In the genomic region with DNA sequence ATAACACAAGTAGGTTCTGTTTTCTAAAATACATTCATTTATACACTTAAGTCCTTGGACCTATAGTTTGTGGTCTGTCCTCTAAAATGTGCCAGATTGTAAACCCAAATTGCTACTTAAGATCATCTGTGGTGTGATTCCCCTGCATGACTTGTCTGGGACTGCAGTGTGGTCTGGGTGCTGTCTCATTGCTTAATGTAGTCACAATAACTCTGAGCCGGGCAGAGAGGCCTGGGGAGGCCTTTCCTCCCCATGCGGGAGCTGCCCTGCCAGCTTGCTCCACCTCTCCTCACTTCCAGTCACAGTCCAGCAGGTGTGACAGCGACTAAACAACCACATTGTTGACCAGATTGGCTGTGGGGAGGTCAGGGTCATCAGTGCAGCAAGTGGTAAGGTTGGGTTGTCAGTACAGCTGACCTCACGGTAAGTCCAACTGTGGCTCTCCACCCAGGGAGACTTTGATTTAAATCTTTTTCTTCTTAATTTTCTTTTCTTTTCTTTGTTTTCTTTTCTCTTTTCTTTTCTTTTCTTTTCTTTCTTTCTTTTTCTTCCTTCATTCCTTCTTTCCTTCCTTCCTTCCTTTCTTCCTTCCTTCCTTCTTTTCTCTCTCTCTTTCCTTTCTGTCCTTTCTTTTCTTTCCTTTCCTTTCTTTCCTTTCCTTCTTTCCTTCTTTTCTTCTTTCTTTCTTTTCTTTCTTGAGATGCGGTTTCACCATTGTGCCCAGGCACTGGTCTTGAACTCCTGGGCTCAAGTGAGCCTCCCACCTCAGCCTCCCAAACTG, we compare ENCODE assay signal across 39 cellular contexts. TPM values are rescaled to one million over a fixed set of nuclear protein-coding genes. Genes with fewer than 3 reads are reported as not detected.
DNase-seq lines count a peak whose midpoint lies in the region; ATAC-seq and TF ChIP-seq lines count a peak whose summit lies in the region.
"Had no signal": no experiment of that assay in that cellular context is flagged by ENCODE, and none has a peak within 500 bp of the region (broad histone marks: within the 10 kb centered on the region; RNA-seq: fewer than 3 reads in every experiment).

No MANE protein-coding gene starts in this region.

- DNase-seq in A673 (ENCODE audit: low spot score) (no peak), osteocyte (ENCODE audit: extremely low spot score, unreplicated experiment) (peak; percentile 40), NCI-H446 treated with DMSO at 0.1 percent for 48 hours (lab: John Stamatoyannopoulos, UW) (no peak), iPS-NIHi11 (ENCODE audit: low spot score) (no peak)
- DNase-seq in T-helper 2 cell treated with Interferon-gamma antibody and Interleukin-4, amounts not matched to agents 5 μg/mL and 100 μg/mL, for 36 hours (ENCODE audit: low spot score): no peak
- DNase-seq: ACHN; activated CD4-positive, alpha-beta T cell treated with anti-CD3 and anti-CD28 coated beads for 1 hour; activated CD8-positive, alpha-beta memory T cell treated with anti-CD3 and anti-CD28 coated beads for 24 hours; activated gamma-delta T cell treated with Interleukin-2 at 50 U/mL for 16 hours; activated naive CD8-positive, alpha-beta T cell treated with anti-CD3 and anti-CD28 coated beads, Interleukin-2, amount 10 ng/mL, durations not matched to agents 7 days and 5 days; activated T-cell treated with anti-CD3 and anti-CD28 coated beads for 4 hours; CD4-positive, alpha-beta memory T cell; DMS 273 treated with DMSO at 0.1 percent for 48 hours; gastrocnemius medialis; HCEC 1CT; hippocampal formation; immature natural killer cell; left cardiac atrium; mammary epithelial cell; NCI-H1417 treated with DMSO at 0.1 percent for 48 hours; NCI-H2081 treated with DMSO at 0.1 percent for 48 hours; NCI-H2227 treated with DMSO at 0.1 percent for 48 hours; NCI-H526 treated with DMSO at 0.1 percent for 48 hours; Right ventricle myocardium superior; stimulated activated naive CD4-positive, alpha-beta T cell treated with Interleukin-2 at 50 U/mL for 16 hours had no signal

- CTCF ChIA-PET in A673 (lab: Charles Lee): no interaction called here

- H3K4me1 Mint-ChIP-seq in T-helper 2 cell treated with Interferon-gamma antibody and Interleukin-4, amounts not matched to agents 5 μg/mL and 100 μg/mL, for 36 hours (ENCODE audit: low read depth): no peaks in the 10 kb centered on the region
- H3K4me1 Mint-ChIP-seq in osteocyte (ENCODE audit: unreplicated experiment): no peaks in the 10 kb centered on the region
- H3K4me1 Mint-ChIP-seq: activated naive CD8-positive, alpha-beta T cell treated with anti-CD3 and anti-CD28 coated beads, Interleukin-2, amount 10 ng/mL, durations not matched to agents 7 days and 5 days; B cell; CD4-positive, alpha-beta memory T cell; immature natural killer cell had no signal

- H3K27me3 Mint-ChIP-seq in T-helper 2 cell treated with Interferon-gamma antibody and Interleukin-4, amounts not matched to agents 5 μg/mL and 100 μg/mL, for 36 hours (ENCODE audit: low read depth): no peaks in the 10 kb centered on the region
- H3K27me3 Mint-ChIP-seq in osteocyte (ENCODE audit: unreplicated experiment): no peaks in the 10 kb centered on the region
- H3K27me3 Mint-ChIP-seq: activated naive CD8-positive, alpha-beta T cell treated with anti-CD3 and anti-CD28 coated beads, Interleukin-2, amount 10 ng/mL, durations not matched to agents 7 days and 5 days; B cell; CD4-positive, alpha-beta memory T cell; natural killer cell treated with Interleukin-12 subunit alpha and Interleukin-12 subunit beta and Interleukin-15 and Interleukin-18, amount 100 ng/mL, for 72 hours had no signal

- H3K9me3 Mint-ChIP-seq in T-helper 2 cell treated with Interferon-gamma antibody and Interleukin-4, amounts not matched to agents 5 μg/mL and 100 μg/mL, for 36 hours: peaks cover 13% of the 10 kb centered on the region
- H3K9me3 Mint-ChIP-seq in osteocyte (ENCODE audit: unreplicated experiment): peaks cover 44% of the 10 kb centered on the region

- H3K4me3 Mint-ChIP-seq in T-helper 2 cell treated with Interferon-gamma antibody and Interleukin-4, amounts not matched to agents 5 μg/mL and 100 μg/mL, for 36 hours: no peak overlapping the region
- H3K4me3 Mint-ChIP-seq in osteocyte (ENCODE audit: unreplicated experiment): no peak overlapping the region
- H3K4me3 Mint-ChIP-seq: activated naive CD8-positive, alpha-beta T cell treated with anti-CD3 and anti-CD28 coated beads, Interleukin-2, amount 10 ng/mL, durations not matched to agents 7 days and 5 days; B cell; CD4-positive, alpha-beta memory T cell; immature natural killer cell; natural killer cell treated with Interleukin-12 subunit alpha and Interleukin-12 subunit beta and Interleukin-15 and Interleukin-18, amount 100 ng/mL, for 72 hours had no signal

- H3K27ac ChIP-seq in A673 (ENCODE audit: low read depth, low read length, poor library complexity, severe bottlenecking): peak overlapping the region; percentile 67
- H3K27ac ChIP-seq: gastrocnemius medialis, HL-60 had no signal

- H3K4me1 ChIP-seq in A673 (ENCODE audit: insufficient read depth, low read length, poor library complexity, severe bottlenecking): peaks cover 8% of the 10 kb centered on the region
- H3K4me1 ChIP-seq: gastrocnemius medialis had no signal

- BruUV-seq in A673 (replicated peaks; lab: Mats Ljungman, UMichigan): no TSS peak

- H3K27ac Mint-ChIP-seq in T-helper 2 cell treated with Interferon-gamma antibody and Interleukin-4, amounts not matched to agents 5 μg/mL and 100 μg/mL, for 36 hours: peak overlapping the region; percentile 26
- no peak overlapping the region for H3K27ac Mint-ChIP-seq in osteocyte (ENCODE audit: unreplicated experiment)
- H3K27ac Mint-ChIP-seq: activated naive CD8-positive, alpha-beta T cell treated with anti-CD3 and anti-CD28 coated beads, Interleukin-2, amount 10 ng/mL, durations not matched to agents 7 days and 5 days; B cell; CD4-positive, alpha-beta memory T cell; natural killer cell treated with Interleukin-12 subunit alpha and Interleukin-12 subunit beta and Interleukin-15 and Interleukin-18, amount 100 ng/mL, for 72 hours had no signal

- intact Hi-C loops in A673 (cut with micrococcal nuclease; ENCODE audit: unreplicated experiment): no loop called here

- POLR2A ChIA-PET in A673 (lab: Charles Lee; ENCODE audit: low non-redundant PET): no interaction called here

- H3K4me3 ChIP-seq in A673 (ENCODE audit: low read depth, low read length, poor library complexity, severe bottlenecking): no peak overlapping the region
- H3K4me3 ChIP-seq: gastrocnemius medialis had no signal

- ATAC-seq in GM19397 (IDR thresholded peaks at IDR 0.05; ENCODE audit: unreplicated experiment): peak; percentile 55
- ATAC-seq in HG03457 (IDR thresholded peaks at IDR 0.05; ENCODE audit: unreplicated experiment): no peak
- ATAC-seq: gastrocnemius medialis, left cardiac atrium had no signal

- H3K36me3 ChIP-seq in A673 (ENCODE audit: insufficient read depth, low read length, poor library complexity, severe bottlenecking): no peaks in the 10 kb centered on the region
- H3K36me3 ChIP-seq: gastrocnemius medialis had no signal

- TF ChIP-seq CTCF in A673 (conservative IDR thresholded peaks at IDR 0.05; ENCODE audit: low read depth, low read length) (no peak), osteocyte (IDR thresholded peaks at IDR 0.05) (no peak)

- no peaks in the 10 kb centered on the region for H3K36me3 Mint-ChIP-seq in T-helper 2 cell treated with Interferon-gamma antibody and Interleukin-4, amounts not matched to agents 5 μg/mL and 100 μg/mL, for 36 hours (ENCODE audit: low read depth)
- no peaks in the 10 kb centered on the region for H3K36me3 Mint-ChIP-seq in osteocyte (ENCODE audit: unreplicated experiment)
- H3K36me3 Mint-ChIP-seq: activated naive CD8-positive, alpha-beta T cell treated with anti-CD3 and anti-CD28 coated beads, Interleukin-2, amount 10 ng/mL, durations not matched to agents 7 days and 5 days; CD4-positive, alpha-beta memory T cell; natural killer cell treated with Interleukin-12 subunit alpha and Interleukin-12 subunit beta and Interleukin-15 and Interleukin-18, amount 100 ng/mL, for 72 hours had no signal

- H3K27me3 ChIP-seq in A673 (replicated peaks; ENCODE audit: insufficient read depth, low read depth, low read length, poor library complexity): no peaks in the 10 kb centered on the region
- H3K27me3 ChIP-seq: gastrocnemius medialis had no signal

- H3K9me3 ChIP-seq in A673 (ENCODE audit: low read depth, low read length, poor library complexity, severe bottlenecking): no peaks in the 10 kb centered on the region
- H3K9me3 ChIP-seq: gastrocnemius medialis had no signal

RNA-seq across cellular contexts. Expression of gene TUBA3C, which starts 4.4 kb away (rescaled TPM):
- total RNA-seq in A673 (2021) (not detected in 2 replicates), osteocyte (not detected in 2 replicates)
- total RNA-seq: activated naive CD8-positive, alpha-beta T cell treated with anti-CD3 and anti-CD28 coated beads, Interleukin-2, amount 10 ng/mL, durations not matched to agents 7 days and 5 days; aorta; B cell; bronchial epithelial cell; CD4-positive, alpha-beta memory T cell; endothelial cell of umbilical vein; fibroblast of lung; gastrocnemius medialis; left cardiac atrium; mammary epithelial cell; mucosa of gallbladder; natural killer cell treated with Interleukin-12 subunit alpha and Interleukin-12 subunit beta and Interleukin-15 and Interleukin-18, amount 100 ng/mL, for 72 hours; omental fat pad; skeletal muscle tissue; temporal lobe; urinary bladder had no signal
